Comparison of ENCODE assay signal across 19 cellular contexts in the genomic region with DNA sequence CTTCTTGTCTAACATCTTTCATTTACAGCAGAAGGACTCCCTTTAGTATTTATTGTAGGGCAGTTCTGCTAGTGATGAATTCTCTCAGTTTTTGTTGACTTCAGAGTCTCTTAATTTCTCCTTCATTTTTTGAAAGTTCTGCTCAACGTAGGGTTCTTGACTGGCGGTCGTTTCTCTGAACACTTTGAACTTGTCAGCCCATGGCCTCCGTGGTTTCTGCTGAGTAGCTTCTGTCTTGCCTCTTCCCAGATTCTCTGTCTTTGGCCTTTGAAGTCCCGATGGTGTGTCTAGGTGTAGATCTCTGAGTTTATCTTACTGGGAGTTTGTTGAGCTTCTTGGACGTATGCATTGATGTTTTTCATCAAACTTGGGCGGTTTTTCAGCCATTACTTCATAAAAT. TPM values are rescaled to one million over a fixed set of nuclear protein-coding genes. Genes with fewer than 3 reads are reported as not detected.
DNase-seq lines count a peak whose midpoint lies in the region; ATAC-seq and TF ChIP-seq lines count a peak whose summit lies in the region.
"Had no signal": no experiment of that assay in that cellular context is flagged by ENCODE, and none has a peak within 500 bp of the region (broad histone marks: within the 10 kb centered on the region; RNA-seq: fewer than 3 reads in every experiment).

No MANE protein-coding gene starts in this region.

- peaks cover 2% of the 10 kb centered on the region for H3K4me1 ChIP-seq in RWPE2 (ENCODE audit: insufficient read depth, poor library complexity, severe bottlenecking)
- H3K4me1 ChIP-seq: Caco-2, HAP-1 had no signal

- H3K36me3 ChIP-seq in RWPE2 (ENCODE audit: low read depth): no peaks in the 10 kb centered on the region
- H3K36me3 ChIP-seq: HAP-1 had no signal

- H3K4me3 ChIP-seq in RWPE2 (ENCODE audit: severe bottlenecking): no peak overlapping the region
- H3K4me3 ChIP-seq: BLaER1, GM12878, HAP-1 had no signal

- H3K27me3 ChIP-seq in RWPE2 (ENCODE audit: insufficient read depth, poor library complexity, severe bottlenecking): no peaks in the 10 kb centered on the region
- H3K27me3 ChIP-seq: BLaER1 had no signal

- no peaks in the 10 kb centered on the region for H3K4me1 Mint-ChIP-seq in activated CD8-positive, alpha-beta memory T cell treated with anti-CD3 and anti-CD28 coated beads, Interleukin-2, amount 10 ng/mL, durations not matched to agents 7 days and 5 days
- no peaks in the 10 kb centered on the region for H3K4me1 Mint-ChIP-seq in activated naive CD8-positive, alpha-beta T cell treated with anti-CD3 and anti-CD28 coated beads, Interleukin-2, amount 50 U/mL, for 24 hours
- H3K4me1 Mint-ChIP-seq: CD4-positive, CD25-positive, alpha-beta regulatory T cell had no signal

- no peak overlapping the region for H3K4me3 Mint-ChIP-seq in activated CD8-positive, alpha-beta memory T cell treated with anti-CD3 and anti-CD28 coated beads, Interleukin-2, amount 10 ng/mL, durations not matched to agents 7 days and 5 days
- no peak overlapping the region for H3K4me3 Mint-ChIP-seq in activated naive CD8-positive, alpha-beta T cell treated with anti-CD3 and anti-CD28 coated beads, Interleukin-2, amount 50 U/mL, for 24 hours
- H3K4me3 Mint-ChIP-seq: B cell; CD4-positive, CD25-positive, alpha-beta regulatory T cell; CD8-positive, alpha-beta T cell had no signal

- peak; percentile 30 for DNase-seq in activated CD8-positive, alpha-beta memory T cell treated with anti-CD3 and anti-CD28 coated beads for 24 hours
- no peak for DNase-seq in activated CD8-positive, alpha-beta memory T cell treated with anti-CD3 and anti-CD28 coated beads, Interleukin-2, amount 10 ng/mL, durations not matched to agents 7 days and 5 days
- DNase-seq in RWPE2 (ENCODE audit: low spot score) (peak; percentile 5), posterior vena cava (ENCODE audit: low spot score) (peak; percentile 37)
- no peak for DNase-seq in activated naive CD8-positive, alpha-beta T cell treated with anti-CD3 and anti-CD28 coated beads, Interleukin-2, amount 50 U/mL, for 24 hours
- DNase-seq: Caco-2; CD4-positive, CD25-positive, alpha-beta regulatory T cell; CD8-positive, alpha-beta T cell; DMS153; EL; GDM1; GOT3 had no signal

- intact Hi-C loops in posterior vena cava (cut with DNase I): no loop called here

- no peaks in the 10 kb centered on the region for H3K36me3 Mint-ChIP-seq in activated CD8-positive, alpha-beta memory T cell treated with anti-CD3 and anti-CD28 coated beads, Interleukin-2, amount 10 ng/mL, durations not matched to agents 7 days and 5 days
- peaks cover 5% of the 10 kb centered on the region for H3K36me3 Mint-ChIP-seq in activated naive CD8-positive, alpha-beta T cell treated with anti-CD3 and anti-CD28 coated beads, Interleukin-2, amount 50 U/mL, for 24 hours (ENCODE audit: low read depth)
- H3K36me3 Mint-ChIP-seq: CD8-positive, alpha-beta T cell had no signal

- CTCF ChIA-PET in activated CD8-positive, alpha-beta memory T cell treated with anti-CD3 and anti-CD28 coated beads, Interleukin-2, amount 10 ng/mL, durations not matched to agents 7 days and 5 days (lab: Charles Lee): interaction anchor here (0.8 to 4.6 kb wide), 3 partner anchors 13 to 82 kb away, joined by 3 to 19 read pairs (median 5); a partner anchor contains a TSS

- no peak overlapping the region for H3K27ac Mint-ChIP-seq in activated CD8-positive, alpha-beta memory T cell treated with anti-CD3 and anti-CD28 coated beads, Interleukin-2, amount 10 ng/mL, durations not matched to agents 7 days and 5 days
- no peak overlapping the region for H3K27ac Mint-ChIP-seq in activated naive CD8-positive, alpha-beta T cell treated with anti-CD3 and anti-CD28 coated beads, Interleukin-2, amount 50 U/mL, for 24 hours
- H3K27ac Mint-ChIP-seq: B cell; CD8-positive, alpha-beta T cell had no signal

- TF ChIP-seq CTCF in RWPE2 (IDR thresholded peaks at IDR 0.05; ENCODE audit: poor library complexity, severe bottlenecking): no peak

- ATAC-seq in activated CD8-positive, alpha-beta memory T cell treated with anti-CD3 and anti-CD28 coated beads, Interleukin-2, amount 10 ng/mL, durations not matched to agents 7 days and 5 days: no peak
- ATAC-seq in RWPE2 (ENCODE audit: low read depth) (no peak), HG03135 (IDR thresholded peaks at IDR 0.05; ENCODE audit: unreplicated experiment) (no peak)
- no peak for ATAC-seq in activated naive CD8-positive, alpha-beta T cell treated with anti-CD3 and anti-CD28 coated beads, Interleukin-2, amount 50 U/mL, for 24 hours
- ATAC-seq: CD8-positive, alpha-beta T cell; GM12878 had no signal

- no peaks in the 10 kb centered on the region for H3K27me3 Mint-ChIP-seq in activated CD8-positive, alpha-beta memory T cell treated with anti-CD3 and anti-CD28 coated beads, Interleukin-2, amount 10 ng/mL, durations not matched to agents 7 days and 5 days
- no peaks in the 10 kb centered on the region for H3K27me3 Mint-ChIP-seq in activated naive CD8-positive, alpha-beta T cell treated with anti-CD3 and anti-CD28 coated beads, Interleukin-2, amount 50 U/mL, for 24 hours
- H3K27me3 Mint-ChIP-seq: B cell; CD4-positive, CD25-positive, alpha-beta regulatory T cell had no signal

- no peak overlapping the region for H3K27ac ChIP-seq in RWPE2 (ENCODE audit: poor library complexity, severe bottlenecking)
- H3K27ac ChIP-seq: 22Rv1, BLaER1, C4-2B had no signal

- no peaks in the 10 kb centered on the region for H3K9me3 ChIP-seq in RWPE2 (ENCODE audit: severe bottlenecking)
- H3K9me3 ChIP-seq: Caco-2 had no signal

- H3K9me3 Mint-ChIP-seq in activated CD8-positive, alpha-beta memory T cell treated with anti-CD3 and anti-CD28 coated beads, Interleukin-2, amount 10 ng/mL, durations not matched to agents 7 days and 5 days (ENCODE audit: low read depth): no peaks in the 10 kb centered on the region
- no peaks in the 10 kb centered on the region for H3K9me3 Mint-ChIP-seq in activated naive CD8-positive, alpha-beta T cell treated with anti-CD3 and anti-CD28 coated beads, Interleukin-2, amount 50 U/mL, for 24 hours

RNA-seq across cellular contexts. Expression of a gene that starts 13.4 kb away (rescaled TPM):
- 10 to 100 TPM; 31.9 to 34.7 TPM for total RNA-seq in activated CD8-positive, alpha-beta memory T cell treated with anti-CD3 and anti-CD28 coated beads, Interleukin-2, amount 10 ng/mL, durations not matched to agents 7 days and 5 days
- 10 to 100 TPM; 38.7 to 42.8 TPM for total RNA-seq in posterior vena cava

RNA-seq across cellular contexts. Expression of a gene that starts 32.2 kb away (rescaled TPM):
- 100 to 1,000 TPM; 145 to 161 TPM for total RNA-seq in activated CD8-positive, alpha-beta memory T cell treated with anti-CD3 and anti-CD28 coated beads, Interleukin-2, amount 10 ng/mL, durations not matched to agents 7 days and 5 days
- 10 to 100 TPM; 48.8 to 50.5 TPM for total RNA-seq in posterior vena cava

RNA-seq across cellular contexts. Expression of a gene that starts 55.1 kb away (rescaled TPM):
- total RNA-seq in activated CD8-positive, alpha-beta memory T cell treated with anti-CD3 and anti-CD28 coated beads, Interleukin-2, amount 10 ng/mL, durations not matched to agents 7 days and 5 days: not detected
- total RNA-seq in posterior vena cava: under 1 TPM in 1 of 2 donors, not detected in 1; 0.24 TPM
- total RNA-seq: B cell; CD4-positive, CD25-positive, alpha-beta regulatory T cell; CD8-positive, alpha-beta T cell; GM12878 had no signal

Comparison
In these comparisons a context has a peak if more than half of its experiments do, and no peak if none do; other contexts are left out.
1. DNase-seq: peak in activated CD8-positive, alpha-beta memory T cell treated with anti-CD3 and anti-CD28 coated beads for 24 hours (single experiment), RWPE2 (single experiment) and posterior vena cava (single experiment); none in activated CD8-positive, alpha-beta memory T cell treated with anti-CD3 and anti-CD28 coated beads, Interleukin-2, amount 10 ng/mL, durations not matched to agents 7 days and 5 days (single experiment) and activated naive CD8-positive, alpha-beta T cell treated with anti-CD3 and anti-CD28 coated beads, Interleukin-2, amount 50 U/mL, for 24 hours (single experiment).